Comparison of ENCODE assay signal across 21 cellular contexts in the genomic region with DNA sequence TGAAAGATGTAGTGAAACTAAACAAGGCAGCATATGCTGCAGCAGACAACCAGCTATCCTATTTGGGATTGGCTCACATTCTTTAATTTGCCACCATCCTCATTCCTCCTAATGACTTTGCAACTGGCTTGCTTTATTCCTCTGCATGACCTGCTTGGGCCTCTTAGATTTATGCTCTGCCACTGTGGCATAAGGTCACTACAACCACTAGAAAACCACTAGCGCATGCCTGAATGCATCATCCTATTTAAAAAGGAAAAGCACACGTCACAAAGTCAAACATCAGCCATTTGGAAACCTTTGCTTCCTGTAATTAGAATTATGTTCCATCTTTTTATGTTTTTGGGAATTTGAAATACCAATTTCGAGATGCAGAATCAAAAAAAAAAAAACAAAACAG. TPM values are rescaled to one million over a fixed set of nuclear protein-coding genes. Genes with fewer than 3 reads are reported as not detected.
DNase-seq lines count a peak whose midpoint lies in the region; ATAC-seq, FAIRE-seq and TF ChIP-seq lines count a peak whose summit lies in the region.
"Had no signal": no experiment of that assay in that cellular context is flagged by ENCODE, and none has a peak within 500 bp of the region (broad histone marks: within the 10 kb centered on the region; RNA-seq: fewer than 3 reads in every experiment).

No MANE protein-coding gene starts in this region.

- WGBS in pancreas, 2 donors, result 80 to 81% methylated on average over 3 of the region's 3 CpGs

- FAIRE-seq in pancreas (lab: Jason Lieb, UNC), result no peak
- FAIRE-seq: A549, kidney had no signal

- TF ChIP-seq CTCF in Caco-2 (IDR thresholded peaks at IDR 0.05; ENCODE audit: insufficient read depth in 1 of 2, low read depth in 1 of 2, low read length in 1 of 2, severe bottlenecking in 1 of 2, unreplicated experiment in 1 of 2) (no peak), pancreas (IDR thresholded peaks at IDR 0.05) (no peak)

- no peaks in the 10 kb centered on the region for H3K4me1 Mint-ChIP-seq in Caco-2 (ENCODE audit: low read depth, unreplicated experiment)

- H3K4me3 Mint-ChIP-seq in Caco-2 (ENCODE audit: unreplicated experiment), result no peak overlapping the region
- H3K4me3 Mint-ChIP-seq: HFFc6 had no signal

- no peaks in the 10 kb centered on the region for H3K27me3 ChIP-seq in Caco-2 (replicated peaks; ENCODE audit: control insufficient read depth, insufficient read depth, low read length)
- no peaks in the 10 kb centered on the region for H3K27me3 ChIP-seq in pancreas
- H3K27me3 ChIP-seq: ascending aorta, tibial artery had no signal

- H3K9me3 Mint-ChIP-seq in Caco-2 (ENCODE audit: unreplicated experiment), result no peaks in the 10 kb centered on the region
- H3K9me3 Mint-ChIP-seq: HFFc6 had no signal

- H3K4me3 ChIP-seq in Caco-2 (ENCODE audit: low read depth, low read length) (no peak overlapping the region), pancreas (no peak overlapping the region)
- H3K4me3 ChIP-seq: A549, ascending aorta, PC-9, tibial artery had no signal

- H3K27me3 Mint-ChIP-seq in Caco-2 (ENCODE audit: insufficient read depth, unreplicated experiment), result peaks cover 3% of the 10 kb centered on the region

- no peaks in the 10 kb centered on the region for H3K4me1 ChIP-seq in Caco-2
- no peaks in the 10 kb centered on the region for H3K4me1 ChIP-seq in pancreas
- H3K4me1 ChIP-seq: A549, ascending aorta, tibial artery had no signal

- H3K36me3 ChIP-seq in Caco-2 (ENCODE audit: control insufficient read depth, insufficient read depth, low read length) (no peaks in the 10 kb centered on the region), pancreas (no peaks in the 10 kb centered on the region)

- POLR2A ChIA-PET in Caco-2 (lab: Charles Lee), result no interaction called here

- CTCF ChIA-PET in Caco-2 (lab: Charles Lee), result no interaction called here

- H3K36me3 Mint-ChIP-seq in Caco-2 (ENCODE audit: insufficient read depth, unreplicated experiment), result no peaks in the 10 kb centered on the region

- peak; percentile 36 for DNase-seq in AG08395 (ENCODE audit: low spot score)
- peak; percentile 6 for DNase-seq in HK-2 (ENCODE audit: unreplicated experiment)
- peak; percentile 79 for DNase-seq in RPMI7951 (ENCODE audit: low read depth)
- peak; percentile 56 for DNase-seq in glomerular visceral epithelial cell (ENCODE audit: extremely low spot score)
- no peak for DNase-seq in Caco-2
- DNase-seq in pancreas, result no peak
- DNase-seq: activated gamma-delta T cell, cortex of kidney, GDM1, HFFc6, kidney, NCI-H345, PC-9, T-helper 1 cell, tibial artery had no signal

- H3K9me3 ChIP-seq in Caco-2, result no peaks in the 10 kb centered on the region
- H3K9me3 ChIP-seq in pancreas, result no peaks in the 10 kb centered on the region
- H3K9me3 ChIP-seq: A549, ascending aorta, tibial artery had no signal

- BruUV-seq in Caco-2 (replicated peaks; lab: Mats Ljungman, UMichigan), result no TSS peak

- H3K27ac ChIP-seq in pancreas, result no peak overlapping the region
- H3K27ac ChIP-seq: A549, ascending aorta, epithelial cell of prostate, PC-9, tibial artery had no signal

- ATAC-seq in GM18873 (IDR thresholded peaks at IDR 0.05; ENCODE audit: low FRiP score, unreplicated experiment) (no peak), pancreas (no peak), HG02981 (IDR thresholded peaks at IDR 0.05; ENCODE audit: unreplicated experiment) (no peak)
- ATAC-seq: A549; activated CD4-positive, CD25-positive, alpha-beta regulatory T cell treated with anti-CD3 and anti-CD28 coated beads, Interleukin-2, amount 50 U/mL, for 24 hours had no signal

- no peak overlapping the region for H3K27ac Mint-ChIP-seq in Caco-2 (ENCODE audit: unreplicated experiment)
- H3K27ac Mint-ChIP-seq: HFFc6 had no signal

- intact Hi-C loops in Caco-2 (cut with micrococcal nuclease; ENCODE audit: unreplicated experiment) (no loop called here), pancreas (cut with DNase I) (no loop called here)

RNA-seq across cellular contexts. Expression of gene CCDC152, which starts 40.8 kb away (rescaled TPM):
- 0.60 and 0.78 TPM in 2 replicates for total RNA-seq in RPMI7951 (2014; rRNA removed; shearing (Covaris generic))
- not detected in 2 replicates for total RNA-seq in Caco-2 (2022)
- 1 to 10 TPM in 1 of 6 donors, under 1 TPM in 5; 0.19 to 1.3 (median 0.67) TPM for total RNA-seq in pancreas
- polyA plus RNA-seq in pancreas, result under 1 TPM; 0.27 to 0.63 TPM
- total RNA-seq: ascending aorta had no signal
- polyA plus RNA-seq: A549 had no signal

Comparison
In these comparisons a context has a peak if more than half of its experiments do, and no peak if none do; other contexts are left out.
1. DNase-seq: peak in AG08395 (single experiment), HK-2 (single experiment), RPMI7951 (single experiment) and glomerular visceral epithelial cell (single experiment); none in Caco-2 (0 of 2) and pancreas (0 of 6).